15 cellular contexts compared by ENCODE assay signal in genomic region chr17:7321466-7321865, GRCh38. TPM values are rescaled to one million over a fixed set of nuclear protein-coding genes. Genes with fewer than 3 reads are reported as not detected.
A peak's percentile ranks its signal among the peaks of the same experiment; 100 is the strongest.
DNase-seq lines count a peak whose midpoint lies in the region; ATAC-seq, FAIRE-seq and TF ChIP-seq lines count a peak whose summit lies in the region.
"Had no signal": no experiment of that assay in that cellular context is flagged by ENCODE, and none has a peak within 500 bp of the region (broad histone marks: within the 10 kb centered on the region; RNA-seq: fewer than 3 reads in every experiment).

No MANE protein-coding gene starts in this region.

- H3K27me3 ChIP-seq in GM12878 (replicated peaks in 1 of 2; ENCODE audit: control insufficient read depth in 2 of 2, insufficient read depth in 2 of 2, low read length in 1 of 2) = no peaks in the 10 kb centered on the region
- H3K27me3 ChIP-seq in GM23248 (replicated peaks; ENCODE audit: insufficient read depth) = no peaks in the 10 kb centered on the region
- H3K27me3 ChIP-seq: BLaER1 treated with 17β-estradiol and CSF1 and Interleukin-3, amounts not matched to agents 10 nM and 100 nM had no signal

- no peaks in the 10 kb centered on the region for H3K4me1 ChIP-seq in GM12878 (ENCODE audit: control insufficient read depth, insufficient read depth, low read length)
- no peaks in the 10 kb centered on the region for H3K4me1 ChIP-seq in GM23248 (ENCODE audit: insufficient read depth)

- no peak for TF ChIP-seq CTCF in GM12878 (IDR thresholded peaks at IDR 0.05 in 2 of 3, conservative IDR thresholded peaks at IDR 0.05 in 1 of 3; ENCODE audit: control insufficient read depth in 2 of 3, extremely low read depth in 1 of 3, insufficient read depth in 1 of 3, low read depth in 3 of 3, low read length in 3 of 3)
- no peak for TF ChIP-seq CTCF in neural crest cell (conservative IDR thresholded peaks at IDR 0.05)

- no peaks in the 10 kb centered on the region for H3K27me3 Mint-ChIP-seq in activated T-cell treated with anti-CD3 and anti-CD28 coated beads, Interleukin-2, amount 50 U/mL, for 24 hours
- no peaks in the 10 kb centered on the region for H3K27me3 Mint-ChIP-seq in neural crest cell (ENCODE audit: low read depth)
- H3K27me3 Mint-ChIP-seq: CD4-positive, CD25-positive, alpha-beta regulatory T cell had no signal

- BruUV-seq in GM12878 (replicated peaks; lab: Mats Ljungman, UMichigan) = TSS peak; percentile 39

- CTCF ChIA-PET in GM12878 (lab: Yijun Ruan, JAX) = interaction anchor here (0.7 to 2.7 kb wide), 7 partner anchors 8 to 41 kb away, joined by 3 to 9 read pairs (median 3); partner anchors contain the start of gene TMEM95

- H3F3A ChIP-seq in GM23248 (ENCODE audit: insufficient read depth) = no peaks in the 10 kb centered on the region

- no peak overlapping the region for H2AFZ ChIP-seq in GM12878 (ENCODE audit: control insufficient read depth, low read depth, low read length)
- H2AFZ ChIP-seq in GM23248 = no peak overlapping the region
- H2AFZ ChIP-seq: GM23338 had no signal

- in situ Hi-C loops in GM12878 (cut with MboI) (no loop called here), GM23248 (cut with MboI) (no loop called here)

- no peaks in the 10 kb centered on the region for H3K9me2 ChIP-seq in GM23248 (ENCODE audit: insufficient read depth)

- H3K9me3 ChIP-seq in GM12878 (replicated peaks; ENCODE audit: control insufficient read depth, insufficient read depth, low read length) (no peaks in the 10 kb centered on the region), GM23248 (ENCODE audit: low read depth) (no peaks in the 10 kb centered on the region)
- H3K9me3 ChIP-seq: BLaER1 treated with 17β-estradiol and CSF1 and Interleukin-3, amounts not matched to agents 10 nM and 100 nM had no signal

- POLR2A ChIA-PET in GM12878 (lab: Charles Lee) = no interaction called here

- H3K4me3 Mint-ChIP-seq in activated T-cell treated with anti-CD3 and anti-CD28 coated beads, Interleukin-2, amount 50 U/mL, for 24 hours = no peak overlapping the region
- H3K4me3 Mint-ChIP-seq in neural crest cell = peak overlapping the region; percentile 20
- H3K4me3 Mint-ChIP-seq: GM23338, H9 had no signal

- no peaks in the 10 kb centered on the region for H3K9me3 Mint-ChIP-seq in activated T-cell treated with anti-CD3 and anti-CD28 coated beads, Interleukin-2, amount 50 U/mL, for 24 hours
- H3K9me3 Mint-ChIP-seq in neural crest cell = no peaks in the 10 kb centered on the region
- H3K9me3 Mint-ChIP-seq: CD4-positive, CD25-positive, alpha-beta regulatory T cell; GM23338; H9 had no signal

- H3K9ac ChIP-seq in GM12878 (ENCODE audit: control insufficient read depth, insufficient read depth, low read length) (no peak overlapping the region), GM23248 (no peak overlapping the region)

- no peak for TF ChIP-seq EP300 in GM12878 (IDR thresholded peaks at IDR 0.05; ENCODE audit: borderline replicate concordance in 1 of 2, control insufficient read depth in 1 of 2, low read depth in 2 of 2, low read length in 2 of 2)

- RAD21 ChIA-PET in GM12878 (lab: Charles Lee; ENCODE audit: unreplicated experiment) = no interaction called here

- TF ChIP-seq POLR2A in GM12891 (IDR thresholded peaks at IDR 0.05; ENCODE audit: low read depth, low read length) (no peak), GM12878 (IDR thresholded peaks at IDR 0.05; ENCODE audit: low read depth, low read length) (no peak)

- no peak overlapping the region for H3K4me3 ChIP-seq in GM12878
- no peak overlapping the region for H3K4me3 ChIP-seq in GM23248
- H3K4me3 ChIP-seq: BLaER1 treated with 17β-estradiol and CSF1 and Interleukin-3, amounts not matched to agents 10 nM and 100 nM; GM23338 had no signal

- H3K79me2 ChIP-seq in GM12878 (ENCODE audit: control insufficient read depth, insufficient read depth, low read length) (no peaks in the 10 kb centered on the region), GM23248 (ENCODE audit: insufficient read depth) (no peaks in the 10 kb centered on the region)

- H3K27ac ChIP-seq in GM12878 (ENCODE audit: control insufficient read depth, insufficient read depth) (no peak overlapping the region), GM23248 (no peak overlapping the region)
- H3K27ac ChIP-seq: BLaER1 treated with 17β-estradiol and CSF1 and Interleukin-3, amounts not matched to agents 10 nM and 100 nM had no signal

- WGBS in GM12878 (ENCODE audit: insufficient coverage, insufficient replicate concordance, low lambda C conversion rate, missing lambda C conversion rate) = 92% methylated on average over 15 of the region's 15 CpGs
- 91 to 97% methylated on average over 14 to 15 of the region's 15 CpGs for WGBS in GM23248 (ENCODE audit: low coverage in 1 of 2, low lambda C conversion rate in 2 of 2, missing lambda C conversion rate in 2 of 2), 2 experiments

- no peak for TF ChIP-seq RAD21 in GM12878 (IDR thresholded peaks at IDR 0.05; ENCODE audit: insufficient read depth, low read depth, low read length)

- H3K36me3 ChIP-seq in GM12878 (ENCODE audit: control insufficient read depth in 2 of 2, insufficient read depth in 2 of 2, low read length in 1 of 2) = peaks cover 9 to 43% of the 10 kb centered on the region in 2 experiments
- peaks cover 7% of the 10 kb centered on the region; the same call in 1 of the 2 replicates for H3K36me3 ChIP-seq in GM23248 (ENCODE audit: low read depth)

- peaks cover 7% of the 10 kb centered on the region for H3K4me1 Mint-ChIP-seq in activated T-cell treated with anti-CD3 and anti-CD28 coated beads, Interleukin-2, amount 50 U/mL, for 24 hours (ENCODE audit: low read depth)
- H3K4me1 Mint-ChIP-seq in neural crest cell = peaks cover 1% of the 10 kb centered on the region

- SMC1A ChIA-PET in GM12878 (lab: Charles Lee; ENCODE audit: uncharacterized antibody, unreplicated experiment) = no interaction called here

- peaks cover 96% of the 10 kb centered on the region for H3K36me3 Mint-ChIP-seq in activated T-cell treated with anti-CD3 and anti-CD28 coated beads, Interleukin-2, amount 50 U/mL, for 24 hours (ENCODE audit: low read depth)
- H3K36me3 Mint-ChIP-seq in neural crest cell (ENCODE audit: low read depth) = peaks cover 3% of the 10 kb centered on the region

- no peak for FAIRE-seq in GM12891 (lab: Jason Lieb, UNC)
- no peak for FAIRE-seq in GM12878 (lab: Jason Lieb, UNC)
- FAIRE-seq: GM18507 had no signal

- no peak for DNase-seq in activated T-cell treated with anti-CD3 and anti-CD28 coated beads, Interleukin-2, amount 50 U/mL, for 24 hours
- DNase-seq in activated T-cell treated with anti-CD3 and anti-CD28 coated beads, Interleukin-2, amount 50 U/mL, for 48 hours = no peak
- DNase-seq in GM12891 (ENCODE audit: insufficient read length, low spot score) (peak; percentile 3), GM12878 (ENCODE audit: low read depth, low spot score) (no peak), neural crest cell (ENCODE audit: low read depth, low spot score) (no peak), GM23248 (no peak)
- DNase-seq in stimulated activated CD4-positive, alpha-beta T cell treated with anti-CD3 and anti-CD28 coated beads, Interleukin-2, amount 100 ng/mL, for 48 hours = no peak
- DNase-seq: 8988T; CD4-positive, CD25-positive, alpha-beta regulatory T cell; DMS53; GF-D8; H9 had no signal

- H4K20me1 ChIP-seq in GM12878 (ENCODE audit: control insufficient read depth, insufficient read depth) (no peaks in the 10 kb centered on the region), GM23248 (ENCODE audit: insufficient read depth) (no peaks in the 10 kb centered on the region)

- intact Hi-C loops in GM12878 (cut with micrococcal nuclease; ENCODE audit: unreplicated experiment) = no loop called here

- peak overlapping the region; percentile 69 for H3K27ac Mint-ChIP-seq in activated T-cell treated with anti-CD3 and anti-CD28 coated beads, Interleukin-2, amount 50 U/mL, for 24 hours
- no peak overlapping the region for H3K27ac Mint-ChIP-seq in neural crest cell (ENCODE audit: unreplicated experiment)
- H3K27ac Mint-ChIP-seq: CD4-positive, CD25-positive, alpha-beta regulatory T cell; GM23338; H9 had no signal

- ATAC-seq in GM12878 = no peak
- ATAC-seq: GM23338 had no signal

- H3K4me2 ChIP-seq in GM12878 (ENCODE audit: control insufficient read depth, insufficient read depth) = no peak overlapping the region
- H3K4me2 ChIP-seq in GM23248 (ENCODE audit: unreplicated experiment) = no peak overlapping the region
- H3K4me2 ChIP-seq: BLaER1 treated with 17β-estradiol and CSF1 and Interleukin-3, amounts not matched to agents 10 nM and 100 nM; GM23338 had no signal

RNA-seq across cellular contexts. Expression of gene GPS2, which starts 6.3 kb away (rescaled TPM):
- 44.8 TPM for polyA plus RNA-seq in GM12891 (2012; ENCODE audit: low read depth, missing spikeins)
- total RNA-seq in GM12878 (2013; cell fraction: nucleolus; rRNA removed) = 25.1 and 29.8 TPM in 2 replicates
- total RNA-seq in GM12878 (2014; rRNA removed) = 42.4 and 58.2 TPM in 2 replicates
- total RNA-seq in GM12878 (2014; rRNA removed; fragmentation: Illumina TruSeq; extraction: Trizol) = 32.2 and 35.8 TPM in 2 replicates
- 44.2 and 50.7 TPM in 2 replicates for total RNA-seq in GM12878 (2021)
- polyA plus RNA-seq in GM12878 (2011; ENCODE audit: low read depth) = 36.6 TPM
- 10.1 and 10.2 TPM in 2 replicates for polyA plus RNA-seq in GM12878 (2011; rRNA removed)
- polyA plus RNA-seq in GM12878 (2011; cell fraction: cytosol; rRNA removed) = 24.7 and 25.9 TPM in 2 replicates
- 132 and 133 TPM in 2 replicates for polyA plus RNA-seq in GM12878 (2011; cell fraction: nucleus; rRNA removed)
- 35.8 and 45.2 TPM in 2 replicates for polyA plus RNA-seq in GM12878 (2012)
- polyA plus RNA-seq in GM12878 (2014; fragmentation: Illumina TruSeq; extraction: Trizol) = 35.4 and 46.7 TPM in 2 replicates
- 10 to 100 TPM; 18.4 to 26.0 TPM for polyA plus RNA-seq in GM12878 (2014; fragmentation: Nextera tagmentation; extraction: Ambion mirVana)
- polyA plus RNA-seq in GM12878 (2014; rRNA removed) = 38.3 and 44.5 TPM in 2 replicates
- polyA plus RNA-seq in GM12878 (2016; fragmentation: Nextera tagmentation; extraction: Ambion mirVana) = 10 to 100 TPM; 91.6 to 96.4 TPM
- polyA minus RNA-seq in GM12878 (2011; rRNA and poly(A)+ RNA removed) = 11.0 and 26.7 TPM in 2 replicates
- polyA minus RNA-seq in GM12878 (2011; cell fraction: cytosol; rRNA and poly(A)+ RNA removed) = 7.5 and 11.1 TPM in 2 replicates
- 24.3 and 29.8 TPM in 2 replicates for polyA minus RNA-seq in GM12878 (2011; cell fraction: nucleus; rRNA and poly(A)+ RNA removed)
- total RNA-seq in neural crest cell = 84.2 and 89.9 TPM in 2 replicates
- total RNA-seq in GM23248 (2014; rRNA removed; shearing (Covaris generic)) = 50.1 and 81.3 TPM in 2 replicates
- 53.8 and 59.4 TPM in 2 replicates for polyA plus RNA-seq in GM23248 (2016; fragmentation: Nextera tagmentation; extraction: Ambion mirVana)

RNA-seq across cellular contexts. Expression of gene NEURL4, which starts 7.7 kb away (rescaled TPM):
- polyA plus RNA-seq in GM12891 (2012; ENCODE audit: low read depth, missing spikeins) = 16.0 TPM
- 37.7 and 42.5 TPM in 2 replicates for total RNA-seq in GM12878 (2013; cell fraction: nucleolus; rRNA removed)
- total RNA-seq in GM12878 (2014; rRNA removed) (12.5 and 16.0 TPM in 2 replicates), GM12878 (2014; rRNA removed; fragmentation: Illumina TruSeq; extraction: Trizol) (8.2 and 8.7 TPM in 2 replicates), GM12878 (2021) (32.7 and 41.9 TPM in 2 replicates), neural crest cell (65.6 and 69.5 TPM in 2 replicates)
- 8.0 TPM for polyA plus RNA-seq in GM12878 (2011; ENCODE audit: low read depth)
- polyA plus RNA-seq in GM12878 (2011; rRNA removed) (6.1 and 11.3 TPM in 2 replicates), GM12878 (2014; fragmentation: Illumina TruSeq; extraction: Trizol) (9.1 and 14.2 TPM in 2 replicates), GM12878 (2014; fragmentation: Nextera tagmentation; extraction: Ambion mirVana) (under 1 TPM; 0.03 to 0.26 TPM), GM12878 (2014; rRNA removed) (25.2 and 33.0 TPM in 2 replicates), GM12878 (2016; fragmentation: Nextera tagmentation; extraction: Ambion mirVana) (1 to 10 TPM; 2.9 to 3.6 TPM), GM23248 (2016; fragmentation: Nextera tagmentation; extraction: Ambion mirVana) (2.0 and 2.1 TPM in 2 replicates)
- polyA plus RNA-seq in GM12878 (2011; cell fraction: cytosol; rRNA removed) = 13.5 and 14.1 TPM in 2 replicates
- polyA plus RNA-seq in GM12878 (2011; cell fraction: nucleus; rRNA removed) = 156 and 203 TPM in 2 replicates
- 18.3 and 19.2 TPM in 2 replicates for polyA plus RNA-seq in GM12878 (2012)
- polyA minus RNA-seq in GM12878 (2011; rRNA and poly(A)+ RNA removed) = 14.3 and 14.5 TPM in 2 replicates
- 5.2 and 10.1 TPM in 2 replicates for polyA minus RNA-seq in GM12878 (2011; cell fraction: cytosol; rRNA and poly(A)+ RNA removed)
- 39.9 and 57.1 TPM in 2 replicates for polyA minus RNA-seq in GM12878 (2011; cell fraction: nucleus; rRNA and poly(A)+ RNA removed)
- total RNA-seq in GM23248 (2014; rRNA removed; shearing (Covaris generic)) = 12.8 and 20.1 TPM in 2 replicates

RNA-seq across cellular contexts. Expression of gene EIF5A, which starts 14.0 kb away (rescaled TPM):
- 646 TPM for polyA plus RNA-seq in GM12891 (2012; ENCODE audit: low read depth, missing spikeins)
- 66.1 and 66.2 TPM in 2 replicates for total RNA-seq in GM12878 (2013; cell fraction: nucleolus; rRNA removed)
- 764 and 846 TPM in 2 replicates for total RNA-seq in GM12878 (2014; rRNA removed)
- 565 and 610 TPM in 2 replicates for total RNA-seq in GM12878 (2014; rRNA removed; fragmentation: Illumina TruSeq; extraction: Trizol)
- 1,049 and 1,070 TPM in 2 replicates for total RNA-seq in GM12878 (2021)
- polyA plus RNA-seq in GM12878 (2011; ENCODE audit: low read depth) = 441 TPM
- 726 and 811 TPM in 2 replicates for polyA plus RNA-seq in GM12878 (2011; rRNA removed)
- polyA plus RNA-seq in GM12878 (2011; cell fraction: cytosol; rRNA removed) = 741 and 975 TPM in 2 replicates
- polyA plus RNA-seq in GM12878 (2011; cell fraction: nucleus; rRNA removed) = 506 and 552 TPM in 2 replicates
- polyA plus RNA-seq in GM12878 (2012) = 514 and 661 TPM in 2 replicates
- polyA plus RNA-seq in GM12878 (2014; fragmentation: Illumina TruSeq; extraction: Trizol) = 601 and 1,090 TPM in 2 replicates
- 10 to 100 TPM; 26.5 to 85.5 TPM for polyA plus RNA-seq in GM12878 (2014; fragmentation: Nextera tagmentation; extraction: Ambion mirVana)
- 1,043 and 1,146 TPM in 2 replicates for polyA plus RNA-seq in GM12878 (2014; rRNA removed)
- polyA plus RNA-seq in GM12878 (2016; fragmentation: Nextera tagmentation; extraction: Ambion mirVana) = 1,000 to 10,000 TPM; 1,758 to 1,792 TPM
- polyA minus RNA-seq in GM12878 (2011; rRNA and poly(A)+ RNA removed) = 893 and 1,007 TPM in 2 replicates
- 364 and 457 TPM in 2 replicates for polyA minus RNA-seq in GM12878 (2011; cell fraction: cytosol; rRNA and poly(A)+ RNA removed)
- polyA minus RNA-seq in GM12878 (2011; cell fraction: nucleus; rRNA and poly(A)+ RNA removed) = 139 and 221 TPM in 2 replicates
- 725 and 743 TPM in 2 replicates for total RNA-seq in neural crest cell
- total RNA-seq in GM23248 (2014; rRNA removed; shearing (Covaris generic)) = 869 and 956 TPM in 2 replicates
- 998 and 1,047 TPM in 2 replicates for polyA plus RNA-seq in GM23248 (2016; fragmentation: Nextera tagmentation; extraction: Ambion mirVana)

RNA-seq across cellular contexts. Expression of gene ACAP1, which starts 14.9 kb away (rescaled TPM):
- polyA plus RNA-seq in GM12891 (2012; ENCODE audit: low read depth, missing spikeins) = 103 TPM
- total RNA-seq in GM12878 (2013; cell fraction: nucleolus; rRNA removed) = 152 and 161 TPM in 2 replicates
- total RNA-seq in GM12878 (2014; rRNA removed) = 120 and 140 TPM in 2 replicates
- 65.4 and 66.6 TPM in 2 replicates for total RNA-seq in GM12878 (2014; rRNA removed; fragmentation: Illumina TruSeq; extraction: Trizol)
- total RNA-seq in GM12878 (2021) = 245 and 257 TPM in 2 replicates
- polyA plus RNA-seq in GM12878 (2011; ENCODE audit: low read depth) = 123 TPM
- polyA plus RNA-seq in GM12878 (2011; rRNA removed) = 64.6 and 95.4 TPM in 2 replicates
- polyA plus RNA-seq in GM12878 (2011; cell fraction: cytosol; rRNA removed) = 94.0 and 108 TPM in 2 replicates
- 250 and 276 TPM in 2 replicates for polyA plus RNA-seq in GM12878 (2011; cell fraction: nucleus; rRNA removed)
- 149 and 170 TPM in 2 replicates for polyA plus RNA-seq in GM12878 (2012)
- polyA plus RNA-seq in GM12878 (2014; fragmentation: Illumina TruSeq; extraction: Trizol) = 32.7 and 72.6 TPM in 2 replicates
- 10 to 100 TPM in 1 of 2 experiments, 1 to 10 TPM in 1; 5.7 to 25.2 TPM for polyA plus RNA-seq in GM12878 (2014; fragmentation: Nextera tagmentation; extraction: Ambion mirVana)
- 143 and 159 TPM in 2 replicates for polyA plus RNA-seq in GM12878 (2014; rRNA removed)
- 100 to 1,000 TPM; 148 TPM for polyA plus RNA-seq in GM12878 (2016; fragmentation: Nextera tagmentation; extraction: Ambion mirVana)
- polyA minus RNA-seq in GM12878 (2011; rRNA and poly(A)+ RNA removed) = 48.6 and 107 TPM in 2 replicates
- 46.0 and 53.7 TPM in 2 replicates for polyA minus RNA-seq in GM12878 (2011; cell fraction: cytosol; rRNA and poly(A)+ RNA removed)
- 50.3 and 70.3 TPM in 2 replicates for polyA minus RNA-seq in GM12878 (2011; cell fraction: nucleus; rRNA and poly(A)+ RNA removed)
- total RNA-seq in neural crest cell = 1.2 and 1.3 TPM in 2 replicates
- total RNA-seq in GM23248 (2014; rRNA removed; shearing (Covaris generic)) = 0.89 and 4.4 TPM in 2 replicates
- polyA plus RNA-seq in GM23248 (2016; fragmentation: Nextera tagmentation; extraction: Ambion mirVana) = 15.6 and 15.7 TPM in 2 replicates

RNA-seq across cellular contexts. Expression of gene YBX2, which starts 27.0 kb away (rescaled TPM):
- not detected for polyA plus RNA-seq in GM12891 (2012; ENCODE audit: low read depth, missing spikeins)
- total RNA-seq in GM12878 (2013; cell fraction: nucleolus; rRNA removed) = not detected in 2 replicates
- total RNA-seq in GM12878 (2014; rRNA removed) (not detected in 2 replicates), GM12878 (2014; rRNA removed; fragmentation: Illumina TruSeq; extraction: Trizol) (not detected in 2 replicates), GM12878 (2021) (not detected in 2 replicates), neural crest cell (0.54 and 0.96 TPM in 2 replicates)
- not detected for polyA plus RNA-seq in GM12878 (2011; ENCODE audit: low read depth)
- polyA plus RNA-seq in GM12878 (2011; rRNA removed) (not detected in 2 replicates), GM12878 (2014; fragmentation: Illumina TruSeq; extraction: Trizol) (not detected in 2 replicates), GM12878 (2014; fragmentation: Nextera tagmentation; extraction: Ambion mirVana) (not detected), GM12878 (2014; rRNA removed) (not detected in 2 replicates), GM12878 (2016; fragmentation: Nextera tagmentation; extraction: Ambion mirVana) (not detected), GM23248 (2016; fragmentation: Nextera tagmentation; extraction: Ambion mirVana) (not detected in 2 replicates)
- not detected in 2 replicates for polyA plus RNA-seq in GM12878 (2011; cell fraction: cytosol; rRNA removed)
- not detected in 2 replicates for polyA plus RNA-seq in GM12878 (2011; cell fraction: nucleus; rRNA removed)
- 0.08 TPM in 1 of 2 replicates, not detected in the other for polyA plus RNA-seq in GM12878 (2012)
- not detected in 2 replicates for polyA minus RNA-seq in GM12878 (2011; rRNA and poly(A)+ RNA removed)
- polyA minus RNA-seq in GM12878 (2011; cell fraction: cytosol; rRNA and poly(A)+ RNA removed) = not detected in 2 replicates
- polyA minus RNA-seq in GM12878 (2011; cell fraction: nucleus; rRNA and poly(A)+ RNA removed) = not detected in 2 replicates
- total RNA-seq in GM23248 (2014; rRNA removed; shearing (Covaris generic)) = 0.22 TPM in 1 of 2 replicates, not detected in the other
- total RNA-seq: CD4-positive, CD25-positive, alpha-beta regulatory T cell had no signal
- polyA plus RNA-seq: CD4-positive, CD25-positive, alpha-beta regulatory T cell had no signal
